Comparison of ENCODE assay signal across 1 cellular context in genomic region chr19:36687214-36688056, GRCh38.
A peak's percentile ranks its signal among the peaks of the same experiment; 100 is the strongest.
TF ChIP-seq lines count a peak whose summit lies in the region.

ZNF567 (plus strand) TSS chr19:36687612; CDS start chr19:36694868, 7,256 bp downstream.

TF ChIP-seq in HEK293, 187 proteins besides CTCF, POLR2A, EP300 and RAD21 (continued from another document and continues in another):
- TF ChIP-seq PRDM2 (tag by site-specific recombination; IDR thresholded peaks at IDR 0.05; ENCODE audit: borderline replicate concordance): no peak
- peak; percentile 93 for TF ChIP-seq ZNF394 (tag by site-specific recombination; IDR thresholded peaks at IDR 0.05; ENCODE audit: borderline replicate concordance)
- TF ChIP-seq ZNF654 (tag by site-specific recombination; IDR thresholded peaks at IDR 0.05; ENCODE audit: low read depth): no peak
- TF ChIP-seq RBAK (tag by site-specific recombination; IDR thresholded peaks at IDR 0.05): peak; percentile 82
- peak; percentile 96 for TF ChIP-seq SP2 (tag by site-specific recombination; IDR thresholded peaks at IDR 0.05)
- no peak for TF ChIP-seq ZNF513 (tag by site-specific recombination; IDR thresholded peaks at IDR 0.05)
- peak; percentile 60 for TF ChIP-seq ZNF791 (tag by site-specific recombination; IDR thresholded peaks at IDR 0.05)
- peak; percentile 49; the same call in 1 of the 2 replicates for TF ChIP-seq ZIC2 (tag by site-specific recombination; IDR thresholded peaks at IDR 0.05)
- no peak for TF ChIP-seq HOXC10 (CRISPR knock-in tag; IDR thresholded peaks at IDR 0.05)
- TF ChIP-seq ZBTB49 (tag by site-specific recombination; IDR thresholded peaks at IDR 0.05; ENCODE audit: low read depth): no peak
- TF ChIP-seq MYNN (tag by site-specific recombination; IDR thresholded peaks at IDR 0.05; ENCODE audit: borderline replicate concordance): no peak
- no peak for TF ChIP-seq ZNF274 (IDR thresholded peaks at IDR 0.05; ENCODE audit: low read length)
- no peak for TF ChIP-seq ZNF274 (tag by site-specific recombination; IDR thresholded peaks at IDR 0.05; ENCODE audit: borderline replicate concordance)
- TF ChIP-seq ZBTB21 (tag by site-specific recombination; IDR thresholded peaks at IDR 0.05): peak; percentile 66; the same call in 1 of the 2 replicates
- TF ChIP-seq ZNF24 (tag by site-specific recombination; IDR thresholded peaks at IDR 0.05): no peak; the same call in 1 of the 2 replicates
- TF ChIP-seq ZNF449 (tag by site-specific recombination; IDR thresholded peaks at IDR 0.05): peak; percentile 56
- TF ChIP-seq KLF8 (tag by site-specific recombination; IDR thresholded peaks at IDR 0.05): peak; percentile 91
- peak; percentile 96 for TF ChIP-seq ZNF561 (tag by site-specific recombination; IDR thresholded peaks at IDR 0.05; ENCODE audit: borderline replicate concordance)
- TF ChIP-seq ZNF747 (tag by site-specific recombination; IDR thresholded peaks at IDR 0.05): no peak
- TF ChIP-seq ZNF585B (tag by site-specific recombination; IDR thresholded peaks at IDR 0.05): no peak; the same call in 1 of the 2 replicates
- peak; percentile 62 for TF ChIP-seq ZSCAN16 (tag by site-specific recombination; IDR thresholded peaks at IDR 0.05)
- peak; percentile 71; the same call in 1 of the 2 replicates for TF ChIP-seq GLIS1 (tag by site-specific recombination; IDR thresholded peaks at IDR 0.05)
- peak; percentile 44; the same call in 1 of the 2 replicates for TF ChIP-seq HIC1 (tag by site-specific recombination; IDR thresholded peaks at IDR 0.05)
- TF ChIP-seq GFI1B (tag by site-specific recombination; IDR thresholded peaks at IDR 0.05): no peak
- peak; percentile 63; the same call in 1 of the 2 replicates for TF ChIP-seq OVOL3 (tag by site-specific recombination; IDR thresholded peaks at IDR 0.05)
- peak; percentile 78 for TF ChIP-seq PRDM10 (tag by site-specific recombination; IDR thresholded peaks at IDR 0.05)
- TF ChIP-seq ZNF518A (tag by site-specific recombination; conservative IDR thresholded peaks at IDR 0.05; ENCODE audit: low read depth): peak; percentile 53
- peak; percentile 92 for TF ChIP-seq ZNF341 (tag by site-specific recombination; IDR thresholded peaks at IDR 0.05; ENCODE audit: low read depth)
- TF ChIP-seq ZNF132 (tag by site-specific recombination; IDR thresholded peaks at IDR 0.05; ENCODE audit: borderline replicate concordance): no peak
- TF ChIP-seq ZNF239 (tag by site-specific recombination; IDR thresholded peaks at IDR 0.05): peak; percentile 66; the same call in 1 of the 2 replicates
- TF ChIP-seq MZF1 (tag by site-specific recombination; IDR thresholded peaks at IDR 0.05; ENCODE audit: borderline replicate concordance): peak; percentile 37; the same call in 1 of the 2 replicates
- peak; percentile 80 for TF ChIP-seq ZNF324 (tag by site-specific recombination; IDR thresholded peaks at IDR 0.05)
- no peak for TF ChIP-seq ZNF223 (tag by site-specific recombination; IDR thresholded peaks at IDR 0.05)
- TF ChIP-seq ZNF211 (tag by site-specific recombination; IDR thresholded peaks at IDR 0.05; ENCODE audit: low read depth): no peak
- no peak for TF ChIP-seq HOXD13 (CRISPR knock-in tag; IDR thresholded peaks at IDR 0.05; ENCODE audit: borderline replicate concordance)
- TF ChIP-seq ZNF624 (tag by site-specific recombination; IDR thresholded peaks at IDR 0.05): peak; percentile 23; the same call in 1 of the 2 replicates
